1 cellular context compared by ENCODE assay signal in genomic region chr10:103890194-103890658, GRCh38.
TF ChIP-seq lines count a peak whose summit lies in the region.

No MANE protein-coding gene starts in this region.

TF ChIP-seq in endothelial cell of umbilical vein, 7 proteins besides CTCF, POLR2A, EP300 and RAD21 (continued from another document):
- TF ChIP-seq MAX (IDR thresholded peaks at IDR 0.05; ENCODE audit: insufficient read depth, insufficient read length) (no peak), JUN (IDR thresholded peaks at IDR 0.05; ENCODE audit: borderline replicate concordance, insufficient read depth, insufficient read length, low read depth) (no peak)
